12 cellular contexts compared by ENCODE assay signal in genomic region chr3:153628591-153628990, GRCh38.
DNase-seq lines count a peak whose midpoint lies in the region; ATAC-seq and TF ChIP-seq lines count a peak whose summit lies in the region.
"Had no signal": no experiment of that assay in that cellular context is flagged by ENCODE, and none has a peak within 500 bp of the region (broad histone marks: within the 10 kb centered on the region; RNA-seq: fewer than 3 reads in every experiment).

No MANE protein-coding gene starts in this region.

- H3K27me3 ChIP-seq in stomach, result no peaks in the 10 kb centered on the region
- H3K27me3 ChIP-seq: colonic mucosa, suprapubic skin had no signal

- ATAC-seq in GM19025 (IDR thresholded peaks at IDR 0.05; ENCODE audit: low read depth, unreplicated experiment) (peak; percentile 47), HG03378 (IDR thresholded peaks at IDR 0.05; ENCODE audit: unreplicated experiment) (peak; percentile 57)
- ATAC-seq in central memory CD8-positive, alpha-beta T cell (replicated peaks; ENCODE audit: extremely low read depth, poor library complexity, severe bottlenecking), result no peak

- TF ChIP-seq POLR2A in stomach (IDR thresholded peaks at IDR 0.05), result no peak

- H3K36me3 Mint-ChIP-seq in central memory CD8-positive, alpha-beta T cell (ENCODE audit: insufficient read depth), result no peaks in the 10 kb centered on the region

- H3K9me3 Mint-ChIP-seq in central memory CD8-positive, alpha-beta T cell, result no peaks in the 10 kb centered on the region

- intact Hi-C loops in stomach (cut with DNase I; ENCODE audit: low total_unique reads), result no loop called here

- H3K36me3 ChIP-seq in stomach, result no peaks in the 10 kb centered on the region
- H3K36me3 ChIP-seq: colonic mucosa, suprapubic skin had no signal

- H3K9me3 ChIP-seq in stomach, result no peaks in the 10 kb centered on the region
- H3K9me3 ChIP-seq: colonic mucosa, suprapubic skin had no signal

- 52 to 63% (median 60%) methylated on average over 4 of the region's 4 CpGs for WGBS in stomach, 5 donors

- no peaks in the 10 kb centered on the region for H3K27me3 Mint-ChIP-seq in central memory CD8-positive, alpha-beta T cell

- no peak overlapping the region for H3K27ac Mint-ChIP-seq in central memory CD8-positive, alpha-beta T cell (ENCODE audit: low read depth)

- H3K4me1 ChIP-seq in stomach, result no peaks in the 10 kb centered on the region
- H3K4me1 ChIP-seq: colonic mucosa, suprapubic skin had no signal

- no peak overlapping the region for H3K27ac ChIP-seq in stomach
- H3K27ac ChIP-seq: colonic mucosa, suprapubic skin had no signal

- DNase-seq in CMK (ENCODE audit: low read depth), result peak; percentile 14
- no peak for DNase-seq in central memory CD8-positive, alpha-beta T cell (ENCODE audit: low spot score in 2 of 2)
- DNase-seq in NCI-H1105 treated with DMSO at 0.1 percent for 48 hours (lab: John Stamatoyannopoulos, UW), result no peak
- no peak for DNase-seq in islet precursor cell
- DNase-seq in DMS 273 (lab: John Stamatoyannopoulos, UW; ENCODE audit: unreplicated experiment), result no peak
- DNase-seq in stomach, result no peak
- DNase-seq: colonic mucosa, EL, NCI-H2029 treated with DMSO at 0.1 percent for 48 hours had no signal

- no peak for TF ChIP-seq CTCF in stomach (IDR thresholded peaks at IDR 0.05)

- no peak for TF ChIP-seq EP300 in stomach (IDR thresholded peaks at IDR 0.05)

- H3K4me3 ChIP-seq in stomach, result no peak overlapping the region
- H3K4me3 ChIP-seq: colonic mucosa, suprapubic skin had no signal

- peaks cover 33% of the 10 kb centered on the region for H3K4me1 Mint-ChIP-seq in central memory CD8-positive, alpha-beta T cell

- H3K4me3 Mint-ChIP-seq in central memory CD8-positive, alpha-beta T cell, result peak overlapping the region; percentile 18
